Comparison of ENCODE assay signal across 18 cellular contexts in the genomic region with DNA sequence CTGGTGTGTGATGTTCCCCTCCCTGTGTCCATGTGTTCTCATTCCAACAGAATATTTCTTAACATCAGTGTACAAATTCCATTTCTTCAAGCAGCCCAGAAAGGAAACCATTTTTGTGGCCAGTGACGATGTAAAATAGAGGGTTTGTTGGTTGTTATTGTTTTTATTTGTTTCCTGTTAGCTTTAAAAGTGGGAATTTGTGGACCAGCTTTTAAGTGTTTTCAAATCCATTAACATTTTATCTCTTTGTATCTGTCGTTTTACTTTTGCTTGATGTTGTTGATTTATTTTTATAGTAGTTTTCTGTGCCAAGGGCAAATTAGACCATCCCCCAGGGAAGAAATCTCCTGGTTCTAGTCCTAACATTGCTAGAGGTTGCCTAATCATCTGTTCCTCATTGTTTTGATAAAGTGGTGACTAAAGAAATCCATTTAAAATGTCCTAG.
A peak's percentile ranks its signal among the peaks of the same experiment; 100 is the strongest.
DNase-seq lines count a peak whose midpoint lies in the region; ATAC-seq, FAIRE-seq and TF ChIP-seq lines count a peak whose summit lies in the region.
"Had no signal": no experiment of that assay in that cellular context is flagged by ENCODE, and none has a peak within 500 bp of the region (broad histone marks: within the 10 kb centered on the region; RNA-seq: fewer than 3 reads in every experiment).

No MANE protein-coding gene starts in this region.

- no peak for TF ChIP-seq CTCF in ascending aorta (IDR thresholded peaks at IDR 0.05)
- no peak for TF ChIP-seq CTCF in tibial artery (IDR thresholded peaks at IDR 0.05)

- ATAC-seq in left cardiac atrium: peak; percentile 67 to 72

- intact Hi-C loops in ascending aorta (cut with DNase I): no loop called here
- intact Hi-C loops in left cardiac atrium (cut with DNase I): no loop called here
- intact Hi-C loops in tibial artery (cut with DNase I; ENCODE audit: low total_unique reads): loop anchor here (5.0 kb wide), 1 partner anchor 1208 kb away; no protein-coding TSS in a partner anchor
- intact Hi-C loops in posterior cingulate gyrus (cut with DNase I): no loop called here

- H3K4me3 ChIP-seq in ascending aorta (no peak overlapping the region), tibial artery (no peak overlapping the region)
- H3K4me3 ChIP-seq: dorsolateral prefrontal cortex had no signal

- H3K36me3 ChIP-seq in ascending aorta (peaks cover 0 to 14% of the 10 kb centered on the region in 2 donors), tibial artery (peaks cover 0 to 13% (median 6%) of the 10 kb centered on the region in 3 donors)

- H3K9me3 ChIP-seq in ascending aorta (no peaks in the 10 kb centered on the region), tibial artery (no peaks in the 10 kb centered on the region)

- DNase-seq in H54 (ENCODE audit: insufficient read length, low spot score): no peak
- no peak for DNase-seq in ascending aorta (ENCODE audit: low spot score in 2 of 2)
- DNase-seq in left cardiac atrium: no peak
- no peak for DNase-seq in tibial artery
- no peak for DNase-seq in posterior cingulate gyrus
- no peak for DNase-seq in substantia nigra (lab: John Stamatoyannopoulos, UW)
- DNase-seq in activated T-cell treated with anti-CD3 and anti-CD28 coated beads, Interleukin-2, amount 50 U/mL, for 48 hours: no peak
- DNase-seq: activated CD4-positive, alpha-beta T cell treated with anti-CD3 and anti-CD28 coated beads, Interleukin-2, amount 10 ng/mL, durations not matched to agents 7 days and 5 days; dorsolateral prefrontal cortex; GF-D8; immature natural killer cell; NCI-H1694; NCI-H69 had no signal

- H3K4me1 ChIP-seq in ascending aorta: peaks cover 4 to 8% of the 10 kb centered on the region in 2 donors
- peaks cover 0 to 46% (median 20%) of the 10 kb centered on the region in 4 donors for H3K4me1 ChIP-seq in tibial artery
- H3K4me1 ChIP-seq: parathyroid adenoma had no signal

- no peak for TF ChIP-seq POLR2A in H54 (IDR thresholded peaks at IDR 0.05; ENCODE audit: low read depth, low read length)

- H3K27ac ChIP-seq in ascending aorta (peak overlapping the region; percentile 44 to 45), tibial artery (peak overlapping the region; percentile 49 to 60), substantia nigra (ENCODE audit: low read depth, low read length, poor library complexity, severe bottlenecking) (no peak overlapping the region)
- H3K27ac ChIP-seq: KMS-11, parathyroid adenoma had no signal

- peak; percentile 30 for FAIRE-seq in H54 (lab: Jason Lieb, UNC)
- FAIRE-seq: frontal cortex, GM18507, H1 had no signal

- no peaks in the 10 kb centered on the region for H3K27me3 ChIP-seq in ascending aorta
- H3K27me3 ChIP-seq in tibial artery: no peaks in the 10 kb centered on the region
- H3K27me3 ChIP-seq: dorsolateral prefrontal cortex had no signal
